8 cellular contexts compared by ENCODE assay signal in genomic region chr10:22228943-22229755, GRCh38. TPM values are rescaled to one million over a fixed set of nuclear protein-coding genes. Genes with fewer than 3 reads are reported as not detected.
DNase-seq lines count a peak whose midpoint lies in the region; FAIRE-seq and TF ChIP-seq lines count a peak whose summit lies in the region.

No MANE protein-coding gene starts in this region.

- no peaks in the 10 kb centered on the region for H3K9me3 ChIP-seq in CD8-positive, alpha-beta memory T cell (ENCODE audit: low read length)
- H3K9me3 ChIP-seq in endothelial cell of umbilical vein (replicated peaks; ENCODE audit: control insufficient read depth, insufficient read depth, low read length): no peaks in the 10 kb centered on the region

- peak; percentile 73 to 91 (median 88) for DNase-seq in CD8-positive, alpha-beta memory T cell
- DNase-seq in GM20000 (ENCODE audit: low spot score) (peak; percentile 86), HT-29 (ENCODE audit: low spot score) (peak; percentile 89), NOMO-1 treated with DMSO at 0.1 percent for 48 hours (lab: John Stamatoyannopoulos, UW; ENCODE audit: unreplicated experiment) (peak; percentile 84), endothelial cell of umbilical vein (ENCODE audit: low read depth, low spot score) (peak; percentile 94), midbrain (lab: John Stamatoyannopoulos, UW) (peak; percentile 87)
- DNase-seq in activated CD8-positive, alpha-beta memory T cell treated with anti-CD3 and anti-CD28 coated beads, Interleukin-2, amount 50 U/mL, for 4 hours: peak; percentile 82
- peak; percentile 66 to 67 for DNase-seq in stimulated activated CD8-positive, alpha-beta memory T cell treated with anti-CD3 and anti-CD28 coated beads, Interleukin-15, amount 100 ng/mL, for 4 hours (ENCODE audit: low read depth in 2 of 2)

- CTCF ChIA-PET in CD8-positive, alpha-beta memory T cell (lab: Charles Lee): interaction anchor here (1.0 to 2.5 kb wide), 5 partner anchors 25 to 733 kb away, joined by 3 to 8 read pairs (median 8); partner anchors contain the start of gene COMMD3
- CTCF ChIA-PET in endothelial cell of umbilical vein (lab: Charles Lee): interaction anchor here (0.5 to 2.5 kb wide), 13 partner anchors 16 to 759 kb away, joined by 3 to 17 read pairs (median 4); partner anchors contain the start of gene COMMD3

- H3K79me2 ChIP-seq in endothelial cell of umbilical vein (ENCODE audit: control insufficient read depth, insufficient read depth, low read length): no peaks in the 10 kb centered on the region

- H3K36me3 Mint-ChIP-seq in CD8-positive, alpha-beta memory T cell: peaks cover 0 to 5% (median 2%) of the 10 kb centered on the region in 3 donors

- peak overlapping the region; percentile 92 to 99 (median 96) for H3K27ac Mint-ChIP-seq in CD8-positive, alpha-beta memory T cell

- TF ChIP-seq CTCF in GM20000 (IDR thresholded peaks at IDR 0.05; ENCODE audit: extremely low read depth, missing control alignments) (no peak), endothelial cell of umbilical vein (IDR thresholded peaks at IDR 0.05; ENCODE audit: extremely low read depth in 1 of 2, insufficient read depth in 1 of 2, low read depth in 1 of 2, low read length in 2 of 2) (no peak)

- BruUV-seq in endothelial cell of umbilical vein (replicated peaks; lab: Mats Ljungman, UMichigan): TSS peak; percentile 89

- peaks cover 18 to 31% (median 28%) of the 10 kb centered on the region in 3 donors for H3K4me1 Mint-ChIP-seq in CD8-positive, alpha-beta memory T cell

- dilution Hi-C loops in endothelial cell of umbilical vein (cut with MboI; ENCODE audit: extremely low pct_ligation_motif_present, low sequenced_read_pairs): no loop called here

- H3K27me3 Mint-ChIP-seq in CD8-positive, alpha-beta memory T cell: peaks cover 15 to 17% of the 10 kb centered on the region in 2 donors

- H2AFZ ChIP-seq in endothelial cell of umbilical vein (ENCODE audit: low read depth, low read length): peak overlapping the region; percentile 99

- peak overlapping the region; percentile 71 for H3K4me3 ChIP-seq in CD8-positive, alpha-beta memory T cell (ENCODE audit: low read length)
- peak overlapping the region; percentile 69 to 97 (median 96) for H3K4me3 ChIP-seq in endothelial cell of umbilical vein (replicated peaks in 1 of 3; ENCODE audit: insufficient read depth in 1 of 3, low read depth in 1 of 3, low read length in 3 of 3)

- H3K4me3 Mint-ChIP-seq in CD8-positive, alpha-beta memory T cell: peak overlapping the region; percentile 81 to 98 (median 88)

- peak overlapping the region; percentile 98 for H3K4me2 ChIP-seq in endothelial cell of umbilical vein (ENCODE audit: insufficient read depth, low read length)

- no peaks in the 10 kb centered on the region for H3K36me3 ChIP-seq in CD8-positive, alpha-beta memory T cell (ENCODE audit: insufficient read depth, low read length)
- H3K36me3 ChIP-seq in endothelial cell of umbilical vein (ENCODE audit: control insufficient read depth in 2 of 2, extremely low read depth in 1 of 2, insufficient read depth in 2 of 2, low read length in 2 of 2): no peaks in the 10 kb centered on the region

- no peaks in the 10 kb centered on the region for H3K27me3 ChIP-seq in CD8-positive, alpha-beta memory T cell (ENCODE audit: insufficient read depth, low read length, poor library complexity, severe bottlenecking)
- no peaks in the 10 kb centered on the region for H3K27me3 ChIP-seq in endothelial cell of umbilical vein (ENCODE audit: control insufficient read depth in 2 of 2, insufficient read depth in 2 of 2, low read length in 2 of 2)

- peaks cover 8% of the 10 kb centered on the region for H3K4me1 ChIP-seq in CD8-positive, alpha-beta memory T cell (ENCODE audit: insufficient read depth, low read length)
- H3K4me1 ChIP-seq in endothelial cell of umbilical vein (ENCODE audit: control insufficient read depth, extremely low read depth, insufficient read depth, low read length): peaks cover 9% of the 10 kb centered on the region

- no peaks in the 10 kb centered on the region for H3K9me1 ChIP-seq in endothelial cell of umbilical vein (replicated peaks; ENCODE audit: control insufficient read depth, extremely low read depth, insufficient read depth, low read length)

- no peaks in the 10 kb centered on the region for H4K20me1 ChIP-seq in endothelial cell of umbilical vein (replicated peaks; ENCODE audit: control insufficient read depth, extremely low read depth, insufficient read depth, low read length)

- peak; percentile 30 for TF ChIP-seq POLR2A in endothelial cell of umbilical vein (IDR thresholded peaks at IDR 0.05; ENCODE audit: low read depth, low read length)

- peaks cover 0 to 5% (median 3%) of the 10 kb centered on the region in 5 donors for H3K9me3 Mint-ChIP-seq in CD8-positive, alpha-beta memory T cell

- POLR2A ChIA-PET in CD8-positive, alpha-beta memory T cell (lab: Charles Lee): interaction anchor here (0.5 to 3.1 kb wide), 11 partner anchors 17 to 703 kb away, joined by 3 to 19 read pairs (median 7); partner anchors contain the start of genes BMI1, COMMD3, DNAJC1 and MLLT10
- POLR2A ChIA-PET in endothelial cell of umbilical vein (lab: Charles Lee): interaction anchor here (0.6 to 1.8 kb wide), 4 partner anchors 15 to 110 kb away, joined by 3 to 12 read pairs (median 5); partner anchors contain the start of gene COMMD3

- peak overlapping the region; percentile 84 for H3K9ac ChIP-seq in endothelial cell of umbilical vein (replicated peaks; ENCODE audit: extremely low read depth, insufficient read depth, low read length)

- peak; percentile 81 for FAIRE-seq in endothelial cell of umbilical vein (lab: Jason Lieb, UNC)

- H3K27ac ChIP-seq in CD8-positive, alpha-beta memory T cell (ENCODE audit: low read depth, low read length): peak overlapping the region; percentile 76
- H3K27ac ChIP-seq in endothelial cell of umbilical vein (ENCODE audit: insufficient read depth, low read depth, low read length): peak overlapping the region; percentile 49

- intact Hi-C loops in endothelial cell of umbilical vein (cut with micrococcal nuclease): loop anchor here (1.0 to 5.0 kb wide), 7 partner anchors 23 to 732 kb away; partner anchors contain the start of genes COMMD3, DNAJC1 and SKIDA1

TF ChIP-seq in endothelial cell of umbilical vein, 7 proteins besides CTCF, POLR2A, EP300 and RAD21:
- TF ChIP-seq FOS (IDR thresholded peaks at IDR 0.05; ENCODE audit: borderline replicate concordance, insufficient read depth, low read length): no peak
- no peak for TF ChIP-seq MYC (IDR thresholded peaks at IDR 0.05; ENCODE audit: low read depth, low read length)
- TF ChIP-seq GATA2 (IDR thresholded peaks at IDR 0.05; ENCODE audit: insufficient read depth, insufficient read length, low read depth, low read length): peak; percentile 38
- TF ChIP-seq POLR2AphosphoS5 (IDR thresholded peaks at IDR 0.05; ENCODE audit: insufficient read depth, low read depth, low read length): peak; percentile 55
- no peak for TF ChIP-seq EZH2 (IDR thresholded peaks at IDR 0.05; ENCODE audit: borderline replicate concordance, low read depth, low read length, severe bottlenecking)
- no peak for TF ChIP-seq JUN (IDR thresholded peaks at IDR 0.05; ENCODE audit: borderline replicate concordance, insufficient read depth, insufficient read length, low read depth)
- no peak for TF ChIP-seq MAX (IDR thresholded peaks at IDR 0.05; ENCODE audit: insufficient read depth, insufficient read length)

RNA-seq across cellular contexts. Expression of gene EBLN1, which starts 11.3 kb away (rescaled TPM):
- total RNA-seq in CD8-positive, alpha-beta memory T cell: not detected
- not detected for polyA plus RNA-seq in CD8-positive, alpha-beta memory T cell
- not detected in 2 replicates for total RNA-seq in HT-29 (2014; rRNA removed; shearing (Covaris generic))
- not detected in 2 replicates for total RNA-seq in endothelial cell of umbilical vein
- polyA plus RNA-seq in endothelial cell of umbilical vein: not detected in 2 replicates
- not detected in 2 replicates for polyA plus RNA-seq in endothelial cell of umbilical vein (2011; cell fraction: cytosol; rRNA removed)
- polyA plus RNA-seq in endothelial cell of umbilical vein (2011; cell fraction: nucleus; rRNA removed): not detected in 2 replicates
- polyA plus RNA-seq in endothelial cell of umbilical vein (2012): not detected in 2 replicates
- polyA minus RNA-seq in endothelial cell of umbilical vein: not detected in 2 replicates
- not detected for polyA minus RNA-seq in endothelial cell of umbilical vein (2011; cell fraction: cytosol; rRNA and poly(A)+ RNA removed)
- not detected in 2 replicates for polyA minus RNA-seq in endothelial cell of umbilical vein (2011; cell fraction: nucleus; rRNA and poly(A)+ RNA removed)

Comparison
In these comparisons a context has a peak if more than half of its experiments do, and no peak if none do; other contexts are left out.
1. Peak in every context shown above with its lines: DNase-seq, H3K4me3 ChIP-seq and H3K27ac ChIP-seq.